8 cellular contexts compared by ENCODE assay signal in the genomic region with DNA sequence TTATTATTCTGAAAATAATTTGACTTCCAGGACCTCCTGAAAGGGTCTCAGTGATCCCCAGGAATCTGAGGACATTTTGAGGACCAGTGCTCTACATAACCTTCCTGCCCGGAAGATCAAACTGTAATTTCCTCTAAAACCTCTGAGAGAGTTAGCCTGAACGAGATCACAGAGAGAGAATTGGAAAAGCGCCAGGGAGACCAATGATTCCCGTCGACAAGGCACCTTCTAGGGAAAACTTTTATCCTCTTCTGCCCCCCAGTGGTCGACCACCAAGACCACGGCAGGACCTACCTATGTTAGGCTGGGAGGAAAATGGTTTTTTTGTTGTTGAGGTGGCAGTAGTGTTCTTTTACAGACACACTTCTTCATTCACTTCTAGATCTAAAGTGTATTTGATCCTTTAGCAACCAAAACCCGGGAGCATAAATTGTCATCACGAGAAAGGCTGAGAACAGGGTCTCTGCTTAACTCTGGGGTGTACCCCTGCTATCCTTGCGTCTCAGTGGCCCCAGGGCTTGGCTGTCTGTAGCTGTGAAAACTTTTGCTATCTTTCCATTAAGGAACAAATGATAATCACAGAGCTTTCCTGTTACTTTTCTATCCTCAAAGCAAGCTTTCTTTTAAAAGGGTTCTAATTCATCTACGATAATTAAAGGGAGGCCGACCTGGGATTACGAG.
A peak's percentile ranks its signal among the peaks of the same experiment; 100 is the strongest.
DNase-seq lines count a peak whose midpoint lies in the region; ATAC-seq and TF ChIP-seq lines count a peak whose summit lies in the region.

No MANE protein-coding gene starts in this region.

- no peak overlapping the region for H3K27ac Mint-ChIP-seq in activated CD4-positive, alpha-beta T cell treated with anti-CD3 and anti-CD28 coated beads, Interleukin-2, amount 10 ng/mL, durations not matched to agents 24 days and 14 days

- intact Hi-C loops in activated CD4-positive, alpha-beta T cell treated with anti-CD3 and anti-CD28 coated beads, Interleukin-2, amount 10 ng/mL, durations not matched to agents 24 days and 14 days (cut with micrococcal nuclease) = loop anchor here (5.0 kb wide), 1 partner anchor 134 kb away; no protein-coding TSS in a partner anchor
- intact Hi-C loops in posterior vena cava (cut with DNase I) = loop anchor here (5.0 to 10.0 kb wide), 2 partner anchors 134 to 137 kb away; no protein-coding TSS in a partner anchor

- no peak for TF ChIP-seq POLR2A in erythroblast (IDR thresholded peaks at IDR 0.05; ENCODE audit: low read length)

- peak; percentile 25 for DNase-seq in activated naive CD4-positive, alpha-beta T cell treated with Interleukin-2 at 50 U/mL for 16 hours
- DNase-seq in activated naive CD4-positive, alpha-beta T cell (lab: John Stamatoyannopoulos, UW) = no peak
- DNase-seq in NCI-H2081 treated with DMSO at 0.1 percent for 48 hours (lab: John Stamatoyannopoulos, UW) = peak; percentile 65
- DNase-seq in activated CD4-positive, alpha-beta T cell treated with anti-CD3 and anti-CD28 coated beads, Interleukin-2, amount 10 ng/mL, durations not matched to agents 24 days and 14 days = peak; percentile 71
- DNase-seq in erythroblast (lab: John Stamatoyannopoulos, UW) = peak; percentile 65 to 70
- DNase-seq in mucosa of gallbladder (ENCODE audit: low spot score) = peak; percentile 87
- peak; percentile 71 for DNase-seq in stimulated activated naive CD8-positive, alpha-beta T cell treated with anti-CD3 and anti-CD28 coated beads, Interleukin-15, Interleukin-2, amounts not matched to agents 100 U/mL and 50 U/mL, for 24 hours
- no peak for DNase-seq in posterior vena cava (ENCODE audit: low spot score)

- H3K27me3 Mint-ChIP-seq in activated CD4-positive, alpha-beta T cell treated with anti-CD3 and anti-CD28 coated beads, Interleukin-2, amount 10 ng/mL, durations not matched to agents 24 days and 14 days = peaks cover 15% of the 10 kb centered on the region

- H3K36me3 Mint-ChIP-seq in activated CD4-positive, alpha-beta T cell treated with anti-CD3 and anti-CD28 coated beads, Interleukin-2, amount 10 ng/mL, durations not matched to agents 24 days and 14 days (ENCODE audit: low read depth) = no peaks in the 10 kb centered on the region

- no peak overlapping the region for H3K4me3 Mint-ChIP-seq in activated CD4-positive, alpha-beta T cell treated with anti-CD3 and anti-CD28 coated beads, Interleukin-2, amount 10 ng/mL, durations not matched to agents 24 days and 14 days

- peaks cover 7% of the 10 kb centered on the region for H3K9me3 Mint-ChIP-seq in activated CD4-positive, alpha-beta T cell treated with anti-CD3 and anti-CD28 coated beads, Interleukin-2, amount 10 ng/mL, durations not matched to agents 24 days and 14 days

- H3K4me1 Mint-ChIP-seq in activated CD4-positive, alpha-beta T cell treated with anti-CD3 and anti-CD28 coated beads, Interleukin-2, amount 10 ng/mL, durations not matched to agents 24 days and 14 days = peaks cover 3% of the 10 kb centered on the region

- ATAC-seq in stimulated activated naive CD8-positive, alpha-beta T cell treated with anti-CD3 and anti-CD28 coated beads, Interleukin-15, Interleukin-2, amounts not matched to agents 100 U/mL and 50 U/mL, for 24 hours = peak; percentile 49

Comparison
In these comparisons a context has a peak if more than half of its experiments do, and no peak if none do; other contexts are left out.
1. DNase-seq: peak in activated naive CD4-positive, alpha-beta T cell treated with Interleukin-2 at 50 U/mL for 16 hours (single experiment), NCI-H2081 treated with DMSO at 0.1 percent for 48 hours (single experiment), activated CD4-positive, alpha-beta T cell treated with anti-CD3 and anti-CD28 coated beads, Interleukin-2, amount 10 ng/mL, durations not matched to agents 24 days and 14 days (single experiment), erythroblast (2 of 2), mucosa of gallbladder (single experiment) and stimulated activated naive CD8-positive, alpha-beta T cell treated with anti-CD3 and anti-CD28 coated beads, Interleukin-15, Interleukin-2, amounts not matched to agents 100 U/mL and 50 U/mL, for 24 hours (single experiment); none in activated naive CD4-positive, alpha-beta T cell (0 of 4) and posterior vena cava (single experiment).